23 cellular contexts compared by ENCODE assay signal in genomic region chr12:18919826-18920511, GRCh38.
A peak's percentile ranks its signal among the peaks of the same experiment; 100 is the strongest.
DNase-seq lines count a peak whose midpoint lies in the region; ATAC-seq, FAIRE-seq and TF ChIP-seq lines count a peak whose summit lies in the region.
"Had no signal": no experiment of that assay in that cellular context is flagged by ENCODE, and none has a peak within 500 bp of the region (broad histone marks: within the 10 kb centered on the region; RNA-seq: fewer than 3 reads in every experiment).

No MANE protein-coding gene starts in this region.

- no peaks in the 10 kb centered on the region for H3K36me3 ChIP-seq in hepatocyte (replicated peaks; ENCODE audit: insufficient read depth, low read depth)
- no peaks in the 10 kb centered on the region for H3K36me3 ChIP-seq in small intestine (ENCODE audit: control insufficient read depth in 2 of 2, insufficient read depth in 2 of 2, low read length in 2 of 2)

- DNase-seq in D341Med (ENCODE audit: low spot score) (peak; percentile 44), NCI-H82 (lab: John Stamatoyannopoulos, UW) (peak; percentile 88), hepatocyte (ENCODE audit: low spot score) (peak; percentile 51), small intestine (peak; percentile 63), HEK293T (ENCODE audit: extremely low spot score) (no peak)
- DNase-seq: DND-41; GOT3; HCEC 1CT; Karpas-422; MM.1S; NCI-H1048; NCI-H1436; NCI-H1930; NCI-H69; NK-92 treated with Interleukin-12 subunit alpha and Interleukin-12 subunit beta, amount 100 ng/mL, for 24 hours; SIG-M5; T-cell had no signal

- no peak for TF ChIP-seq CTCF in hepatocyte (IDR thresholded peaks at IDR 0.05; ENCODE audit: poor library complexity)

- no peak for FAIRE-seq in small intestine (lab: Jason Lieb, UNC)
- FAIRE-seq: A204.1, GM12878, HTR-8/SVneo had no signal

- no peaks in the 10 kb centered on the region for H3K79me2 ChIP-seq in hepatocyte

- H3K4me3 ChIP-seq in hepatocyte, result no peak overlapping the region
- H3K4me3 ChIP-seq in small intestine (ENCODE audit: low read depth in 1 of 2, low read length in 2 of 2), result no peak overlapping the region
- H3K4me3 ChIP-seq: GM12878 had no signal

- ATAC-seq in GM19452 (IDR thresholded peaks at IDR 0.05; ENCODE audit: unreplicated experiment) (no peak), GM19467 (IDR thresholded peaks at IDR 0.05; ENCODE audit: unreplicated experiment) (no peak)
- ATAC-seq: GM12878, SK-N-SH treated with all-trans-retinoic acid at 6 μM for 48 hours, T-cell had no signal

- H3K4me1 ChIP-seq in hepatocyte (ENCODE audit: insufficient read depth), result peaks cover 8% of the 10 kb centered on the region
- H3K4me1 ChIP-seq in small intestine (ENCODE audit: control insufficient read depth in 2 of 2, insufficient read depth in 1 of 2, low read depth in 1 of 2, low read length in 1 of 2), result no peaks in the 10 kb centered on the region

- POLR2A ChIA-PET in HEK293T (lab: Yijun Ruan, JAX), result no interaction called here

- H4K20me1 ChIP-seq in hepatocyte (ENCODE audit: insufficient read depth, poor library complexity, severe bottlenecking), result no peaks in the 10 kb centered on the region

- H3K9me2 ChIP-seq in hepatocyte (replicated peaks; ENCODE audit: insufficient read depth), result no peaks in the 10 kb centered on the region

- CTCF ChIA-PET in HEK293T (lab: Yijun Ruan, JAX), result no interaction called here

- 61% methylated on average over 1 of the region's 1 CpG for WGBS in hepatocyte (ENCODE audit: low lambda C conversion rate, missing lambda C conversion rate)
- 21 to 63% (median 31%) methylated on average over 1 of the region's 1 CpG for WGBS in small intestine, 3 donors

- H3K27ac ChIP-seq in hepatocyte (peak overlapping the region; percentile 53), small intestine (ENCODE audit: low read depth in 1 of 2, low read length in 1 of 2) (no peak overlapping the region)

- H2AFZ ChIP-seq in hepatocyte, result no peak overlapping the region

- H3K27me3 ChIP-seq in hepatocyte (no peaks in the 10 kb centered on the region), small intestine (ENCODE audit: control insufficient read depth in 2 of 2, insufficient read depth in 2 of 2, low read length in 2 of 2) (no peaks in the 10 kb centered on the region)

- peak overlapping the region; percentile 28 for H3K4me2 ChIP-seq in hepatocyte

- H3K9me3 ChIP-seq in hepatocyte (ENCODE audit: low read depth) (no peaks in the 10 kb centered on the region), small intestine (ENCODE audit: control insufficient read depth, low read depth) (no peaks in the 10 kb centered on the region)

TF ChIP-seq in HEK293T, 16 proteins besides CTCF, POLR2A, EP300 and RAD21:
- TF ChIP-seq LEF1 (IDR thresholded peaks at IDR 0.05; ENCODE audit: borderline replicate concordance) (no peak), ZNF384 (IDR thresholded peaks at IDR 0.05) (no peak), SP1 (IDR thresholded peaks at IDR 0.05) (no peak), BHLHE40 (IDR thresholded peaks at IDR 0.05; ENCODE audit: borderline replicate concordance) (no peak), CTBP1 (IDR thresholded peaks at IDR 0.05; ENCODE audit: borderline replicate concordance) (no peak), FOXA1 (IDR thresholded peaks at IDR 0.05) (no peak), HDGF (IDR thresholded peaks at IDR 0.05; ENCODE audit: borderline replicate concordance) (no peak), L3MBTL2 (conservative IDR thresholded peaks at IDR 0.05) (no peak), FOXM1 (IDR thresholded peaks at IDR 0.05; ENCODE audit: borderline replicate concordance) (no peak), SUZ12 (IDR thresholded peaks at IDR 0.05) (no peak), FOXK2 (IDR thresholded peaks at IDR 0.05) (no peak), NFRKB (IDR thresholded peaks at IDR 0.05) (no peak), PKNOX1 (IDR thresholded peaks at IDR 0.05) (no peak), TARDBP (IDR thresholded peaks at IDR 0.05) (no peak), ELF4 (IDR thresholded peaks at IDR 0.05) (no peak), ARNT (IDR thresholded peaks at IDR 0.05) (no peak)
